ENCODE assay signal across 8 cellular contexts in genomic region chr17:1783834-1784611, GRCh38. TPM values are rescaled to one million over a fixed set of nuclear protein-coding genes. Genes with fewer than 3 reads are reported as not detected.
DNase-seq lines count a peak whose midpoint lies in the region; ATAC-seq and TF ChIP-seq lines count a peak whose summit lies in the region.

No MANE protein-coding gene starts in this region.

- H3T11ph ChIP-seq in H9 (ENCODE audit: low read length): no peak overlapping the region

- no peak overlapping the region for H2AK5ac ChIP-seq in H9 (ENCODE audit: insufficient read length, low read length)

- H3K27ac Mint-ChIP-seq in H9 (peak overlapping the region; percentile 2 to 82 (median 31); a peak in 1 of 7 replicates), T-helper 17 cell (peak overlapping the region; percentile 61), nephron (peak overlapping the region; percentile 80 to 97 (median 93))

- no peak for DNase-seq in H9
- no peak for DNase-seq in T-helper 17 cell
- peak; percentile 99 for DNase-seq in fibroblast of gingiva (ENCODE audit: low read depth)
- DNase-seq in cortex of kidney (lab: John Stamatoyannopoulos, UW): no peak

- no peak overlapping the region for H3K56ac ChIP-seq in H9 (ENCODE audit: insufficient read length, low read depth, low read length)

- H2BK120ac ChIP-seq in H9 (ENCODE audit: low read depth, low read length, poor library complexity, severe bottlenecking): no peak overlapping the region

- H3K4me1 Mint-ChIP-seq in H9: no peaks in the 10 kb centered on the region
- peaks cover 7% of the 10 kb centered on the region for H3K4me1 Mint-ChIP-seq in T-helper 17 cell
- peaks cover 21% of the 10 kb centered on the region for H3K4me1 Mint-ChIP-seq in nephron

- no peaks in the 10 kb centered on the region for H3K9me3 ChIP-seq in BLaER1
- no peaks in the 10 kb centered on the region for H3K9me3 ChIP-seq in H9 (ENCODE audit: control insufficient read depth, low read depth, low read length)
- H3K9me3 ChIP-seq in T-helper 17 cell (ENCODE audit: control insufficient read depth, low read length, poor library complexity, severe bottlenecking): no peaks in the 10 kb centered on the region

- H3K18ac ChIP-seq in H9 (ENCODE audit: insufficient read length, low read depth, low read length): no peak overlapping the region

- H3K27me3 ChIP-seq in BLaER1 (no peaks in the 10 kb centered on the region), H9 (ENCODE audit: insufficient read depth, low read length) (no peaks in the 10 kb centered on the region)

- no peak overlapping the region for H4K8ac ChIP-seq in H9 (replicated peaks; ENCODE audit: insufficient read length, low read depth, low read length)

- no peak overlapping the region for H4K5ac ChIP-seq in H9 (ENCODE audit: insufficient read length, low read depth, low read length)

- ATAC-seq in T-helper 17 cell (peak; percentile 67), GM18502 (IDR thresholded peaks at IDR 0.05; ENCODE audit: poor library complexity, unreplicated experiment) (no peak), GM21737 (IDR thresholded peaks at IDR 0.05; ENCODE audit: unreplicated experiment) (no peak)

- H3K4me3 ChIP-seq in BLaER1: peak overlapping the region; percentile 42; the same call in 1 of the 2 replicates

- H4K20me1 ChIP-seq in BLaER1: no peaks in the 10 kb centered on the region
- no peaks in the 10 kb centered on the region for H4K20me1 ChIP-seq in H9 (ENCODE audit: control insufficient read depth, insufficient read depth, insufficient read length)

- peak overlapping the region; percentile 83 for H3K27ac ChIP-seq in BLaER1
- no peak overlapping the region for H3K27ac ChIP-seq in H9 (ENCODE audit: insufficient read length, low read depth, low read length)

- TF ChIP-seq CTCF in H9 (conservative IDR thresholded peaks at IDR 0.05) (peak; percentile 74), nephron (IDR thresholded peaks at IDR 0.05; ENCODE audit: unreplicated experiment in 3 of 3) (peak; percentile 77 to 89 (median 85))

- no CpG with 5 or more reads among the region's 16 CpGs for WGBS in H9 (ENCODE audit: extremely low coverage, insufficient read length, low lambda C conversion rate)

- no peak overlapping the region for H2BK20ac ChIP-seq in H9 (ENCODE audit: low read depth, low read length, poor library complexity, severe bottlenecking)

- H3K4me3 Mint-ChIP-seq in H9: no peak overlapping the region
- no peak overlapping the region for H3K4me3 Mint-ChIP-seq in T-helper 17 cell
- peak overlapping the region in 1 of 3 experiments; percentile 52 for H3K4me3 Mint-ChIP-seq in nephron

- H3K23me2 ChIP-seq in H9 (ENCODE audit: insufficient read length, low read depth, low read length, poor library complexity, severe bottlenecking): no peaks in the 10 kb centered on the region

- no peak overlapping the region for H3K23ac ChIP-seq in H9 (ENCODE audit: insufficient read length, low read depth, low read length)

- H3K27me3 Mint-ChIP-seq in H9 (ENCODE audit: low read depth) (no peaks in the 10 kb centered on the region), T-helper 17 cell (no peaks in the 10 kb centered on the region), nephron (ENCODE audit: low read depth) (no peaks in the 10 kb centered on the region)

- H2AFZ ChIP-seq in H9 (ENCODE audit: low read length): no peak overlapping the region

- no peaks in the 10 kb centered on the region for H3K79me1 ChIP-seq in H9 (ENCODE audit: insufficient read depth, low read depth, low read length, poor library complexity, severe bottlenecking)

- H2BK12ac ChIP-seq in H9 (ENCODE audit: insufficient read length, low read depth, low read length): no peak overlapping the region

- H3K36me3 ChIP-seq in BLaER1: peaks cover 52% of the 10 kb centered on the region

- no peaks in the 10 kb centered on the region for H3K9me3 Mint-ChIP-seq in H9
- H3K9me3 Mint-ChIP-seq in nephron: no peaks in the 10 kb centered on the region

- H2BK15ac ChIP-seq in H9 (ENCODE audit: low read depth, low read length): no peak overlapping the region

- peak overlapping the region; percentile 87 for H3K4me2 ChIP-seq in BLaER1
- H3K4me2 ChIP-seq in H9 (ENCODE audit: insufficient read depth, insufficient read length, low read length): no peak overlapping the region

- no peak overlapping the region for H4K91ac ChIP-seq in H9 (ENCODE audit: insufficient read length, low read depth, low read length)

- no peak overlapping the region for H3K14ac ChIP-seq in H9 (ENCODE audit: insufficient read depth, low read length)

- no peak overlapping the region for H2BK5ac ChIP-seq in H9 (ENCODE audit: insufficient read length, low read length)

- H3K79me2 ChIP-seq in H9 (ENCODE audit: insufficient read depth, low read length): no peaks in the 10 kb centered on the region

- H3K9ac ChIP-seq in BLaER1 (peak overlapping the region; percentile 71), H9 (ENCODE audit: extremely low read depth, insufficient read length, low read length) (no peak overlapping the region)

- H3K4me1 ChIP-seq in BLaER1: peaks cover 54% of the 10 kb centered on the region
- no peaks in the 10 kb centered on the region for H3K4me1 ChIP-seq in H9 (ENCODE audit: insufficient read depth, low read length)

- H3K4ac ChIP-seq in H9 (ENCODE audit: low read depth, low read length): no peak overlapping the region

- H3K36me3 Mint-ChIP-seq in H9 (ENCODE audit: insufficient read depth in 1 of 3, low read depth in 3 of 3): peaks cover 29 to 78% (median 68%) of the 10 kb centered on the region in 3 experiments; a peak in 6 of 7 replicates
- no peaks in the 10 kb centered on the region for H3K36me3 Mint-ChIP-seq in T-helper 17 cell (ENCODE audit: low read depth)
- H3K36me3 Mint-ChIP-seq in nephron (ENCODE audit: low read depth): peaks cover 55% of the 10 kb centered on the region

RNA-seq across cellular contexts. Expression of gene SERPINF1, which starts 22.2 kb away (rescaled TPM):
- total RNA-seq in H9 (2021) (19.6 and 22.5 TPM in 2 replicates), T-helper 17 cell (under 1 TPM in 1 of 2 donors, not detected in 1; 0.52 TPM)

RNA-seq across cellular contexts. Expression of gene SERPINF2, which starts 41.4 kb away (rescaled TPM):
- total RNA-seq in H9 (2021) (0.50 and 0.68 TPM in 2 replicates), T-helper 17 cell (under 1 TPM; 0.29 to 0.67 TPM)

RNA-seq across cellular contexts. Expression of gene SMYD4, which starts 45.7 kb away (rescaled TPM):
- 28.8 and 29.0 TPM in 2 replicates for total RNA-seq in H9 (2021)
- total RNA-seq in T-helper 17 cell: 10 to 100 TPM; 16.0 to 16.8 TPM

RNA-seq across cellular contexts. Expression of gene RPA1, which starts 45.8 kb away (rescaled TPM):
- total RNA-seq in H9 (2021) (215 and 220 TPM in 2 replicates), T-helper 17 cell (10 to 100 TPM; 67.4 to 81.4 TPM)

RNA-seq across cellular contexts. Expression of gene WDR81, which starts 59.5 kb away (rescaled TPM):
- total RNA-seq in H9 (2021) (20.2 and 22.5 TPM in 2 replicates), T-helper 17 cell (10 to 100 TPM; 38.2 to 41.2 TPM)

Comparison
In these comparisons a context has a peak if more than half of its experiments do, and no peak if none do; other contexts are left out.
1. H3K27ac Mint-ChIP-seq: peak in every context shown above with its lines; median percentile 93 in nephron; 61 in T-helper 17 cell; 31 in H9.
2. RNA of gene SERPINF1, which starts 22.2 kb away (total RNA-seq): 19.6 to 22.5 TPM in H9; 0.52 TPM in T-helper 17 cell; every median in the first group is over 10 times any median in the second.